18 cellular contexts compared by ENCODE assay signal in genomic region chr20:50658804-50659380, GRCh38. TPM values are rescaled to one million over a fixed set of nuclear protein-coding genes. Genes with fewer than 3 reads are reported as not detected.
DNase-seq lines count a peak whose midpoint lies in the region; ATAC-seq and TF ChIP-seq lines count a peak whose summit lies in the region.
"Had no signal": no experiment of that assay in that cellular context is flagged by ENCODE, and none has a peak within 500 bp of the region (broad histone marks: within the 10 kb centered on the region; RNA-seq: fewer than 3 reads in every experiment).

No MANE protein-coding gene starts in this region.

- no peaks in the 10 kb centered on the region for H3K27me3 ChIP-seq in RWPE2 (ENCODE audit: insufficient read depth, poor library complexity, severe bottlenecking)
- H3K27me3 ChIP-seq in right atrium auricular region = no peaks in the 10 kb centered on the region
- no peaks in the 10 kb centered on the region for H3K27me3 ChIP-seq in gastrocnemius medialis

- H3K27ac ChIP-seq in RWPE2 (ENCODE audit: poor library complexity, severe bottlenecking) = no peak overlapping the region
- peak overlapping the region; percentile 49 to 54 for H3K27ac ChIP-seq in right atrium auricular region
- H3K27ac ChIP-seq in gastrocnemius medialis = peak overlapping the region; percentile 50 to 79 (median 75)

- DNase-seq in DMS53 treated with DMSO at 0.1 percent for 48 hours (lab: John Stamatoyannopoulos, UW; ENCODE audit: unreplicated experiment) (peak; percentile 45), RWPE2 (ENCODE audit: low spot score) (no peak), right atrium auricular region (ENCODE audit: low spot score) (no peak), gastrocnemius medialis (no peak), AG20443 (ENCODE audit: low spot score) (no peak), WTC11 (ENCODE audit: low spot score) (no peak)
- DNase-seq: activated CD8-positive, alpha-beta T cell treated with anti-CD3 and anti-CD28 coated beads for 36 hours; amniotic stem cell; CD4-positive, CD25-positive, alpha-beta regulatory T cell; cortex of kidney; H9; mesendoderm; NCI-H2171; SHP77; stimulated activated naive CD4-positive, alpha-beta T cell treated with Interleukin-2 at 50 U/mL for 16 hours had no signal

- H3K4me3 ChIP-seq in RWPE2 (ENCODE audit: severe bottlenecking) (no peak overlapping the region), right atrium auricular region (no peak overlapping the region), gastrocnemius medialis (no peak overlapping the region)
- H3K4me3 ChIP-seq: skin epidermis had no signal

- CTCF ChIA-PET in WTC11 (lab: Charles Lee) = interaction anchor here (0.7 to 2.2 kb wide), 8 partner anchors 11 to 134 kb away, joined by 3 to 9 read pairs (median 4); no protein-coding TSS in a partner anchor

- H3K36me3 ChIP-seq in RWPE2 (ENCODE audit: low read depth) = no peaks in the 10 kb centered on the region
- H3K36me3 ChIP-seq in right atrium auricular region = no peaks in the 10 kb centered on the region
- no peaks in the 10 kb centered on the region for H3K36me3 ChIP-seq in gastrocnemius medialis

- H3K4me1 ChIP-seq in RWPE2 (ENCODE audit: insufficient read depth, poor library complexity, severe bottlenecking) (peaks cover 12% of the 10 kb centered on the region), right atrium auricular region (peaks cover 0 to 72% of the 10 kb centered on the region in 2 donors), gastrocnemius medialis (peaks cover 36 to 60% of the 10 kb centered on the region in 2 donors)

- peaks cover 7% of the 10 kb centered on the region for H3K9me3 Mint-ChIP-seq in WTC11
- H3K9me3 Mint-ChIP-seq: activated CD8-positive, alpha-beta T cell treated with anti-CD3 and anti-CD28 coated beads for 36 hours; CD4-positive, CD25-positive, alpha-beta regulatory T cell had no signal

- TF ChIP-seq POLR2A in gastrocnemius medialis (IDR thresholded peaks at IDR 0.05) = no peak

- H3K27me3 Mint-ChIP-seq in WTC11 (ENCODE audit: low read depth) = no peaks in the 10 kb centered on the region

- H3K9me3 ChIP-seq in RWPE2 (ENCODE audit: severe bottlenecking) (no peaks in the 10 kb centered on the region), right atrium auricular region (no peaks in the 10 kb centered on the region), gastrocnemius medialis (no peaks in the 10 kb centered on the region)

- peaks cover 21% of the 10 kb centered on the region for H3K4me1 Mint-ChIP-seq in WTC11
- H3K4me1 Mint-ChIP-seq: CD4-positive, CD25-positive, alpha-beta regulatory T cell had no signal

- H3K27ac Mint-ChIP-seq in WTC11 = no peak overlapping the region
- H3K27ac Mint-ChIP-seq: activated CD8-positive, alpha-beta T cell treated with anti-CD3 and anti-CD28 coated beads for 36 hours; CD4-positive, CD25-positive, alpha-beta regulatory T cell; H9; IgD-negative memory B cell had no signal

- POLR2A ChIA-PET in WTC11 (lab: Charles Lee) = interaction anchor here (0.7 kb wide), 1 partner anchor 87 kb away, joined by 3 read pairs; no protein-coding TSS in a partner anchor

- TF ChIP-seq CTCF in RWPE2 (IDR thresholded peaks at IDR 0.05; ENCODE audit: poor library complexity, severe bottlenecking) (peak; percentile 16), right atrium auricular region (IDR thresholded peaks at IDR 0.05) (peak in 1 of 2 donors; percentile 47), gastrocnemius medialis (IDR thresholded peaks at IDR 0.05 in 4 of 5, conservative IDR thresholded peaks at IDR 0.05 in 1 of 5) (peak in 2 of 5 experiments; percentile 22 to 24), WTC11 (IDR thresholded peaks at IDR 0.05) (no peak)

- ATAC-seq in RWPE2 (ENCODE audit: low read depth) = no peak
- ATAC-seq in gastrocnemius medialis = peak in 1 of 2 donors; percentile 43
- ATAC-seq in GM18873 (IDR thresholded peaks at IDR 0.05; ENCODE audit: low FRiP score, unreplicated experiment) = no peak
- no peak for ATAC-seq in WTC11
- ATAC-seq: activated CD8-positive, alpha-beta T cell treated with anti-CD3 and anti-CD28 coated beads for 36 hours had no signal

- intact Hi-C loops in gastrocnemius medialis (cut with DNase I; ENCODE audit: low total_unique reads) = no loop called here

- no peak overlapping the region for H3K4me3 Mint-ChIP-seq in WTC11
- H3K4me3 Mint-ChIP-seq: activated CD8-positive, alpha-beta T cell treated with anti-CD3 and anti-CD28 coated beads for 36 hours; CD4-positive, CD25-positive, alpha-beta regulatory T cell; H9; IgD-negative memory B cell had no signal

- no peaks in the 10 kb centered on the region for H3K36me3 Mint-ChIP-seq in WTC11
- H3K36me3 Mint-ChIP-seq: CD4-positive, CD25-positive, alpha-beta regulatory T cell had no signal

- in situ Hi-C loops in gastrocnemius medialis (cut with MboI; ENCODE audit: low sequenced_read_pairs in 4 of 4) = no loop called here

TF ChIP-seq in WTC11, 78 proteins besides CTCF, POLR2A, EP300 and RAD21 (continues in another document):
- TF ChIP-seq ZBTB21 (CRISPR knock-in tag; IDR thresholded peaks at IDR 0.05; ENCODE audit: borderline replicate concordance) (no peak), ZNF423 (CRISPR knock-in tag; IDR thresholded peaks at IDR 0.05) (no peak), CDX4 (CRISPR knock-in tag; IDR thresholded peaks at IDR 0.05; ENCODE audit: borderline replicate concordance) (no peak), ZNF138 (CRISPR knock-in tag; conservative IDR thresholded peaks at IDR 0.05) (no peak), PRDM15 (CRISPR knock-in tag; IDR thresholded peaks at IDR 0.05) (no peak), ZNF232 (CRISPR knock-in tag; IDR thresholded peaks at IDR 0.05) (no peak), AR (CRISPR knock-in tag; IDR thresholded peaks at IDR 0.05) (no peak), IRF2 (CRISPR knock-in tag; IDR thresholded peaks at IDR 0.05; ENCODE audit: borderline replicate concordance, low read depth) (no peak), FOXJ3 (CRISPR knock-in tag; IDR thresholded peaks at IDR 0.05; ENCODE audit: borderline replicate concordance) (no peak)

RNA-seq across cellular contexts. Expression of gene RIPOR3, which starts 32.5 kb away (rescaled TPM):
- total RNA-seq in right atrium auricular region (1 to 10 TPM; 2.9 to 4.7 TPM), gastrocnemius medialis (10 to 100 TPM in 1 of 4 donors, 1 to 10 TPM in 3; 5.3 to 12.5 (median 8.2) TPM), WTC11 (2021) (5.4 to 6.5 TPM (median 6.0 TPM) in 3 replicates)
- total RNA-seq: activated CD8-positive, alpha-beta T cell treated with anti-CD3 and anti-CD28 coated beads for 36 hours had no signal
